Comparison of ENCODE assay signal across 13 cellular contexts in the genomic region with DNA sequence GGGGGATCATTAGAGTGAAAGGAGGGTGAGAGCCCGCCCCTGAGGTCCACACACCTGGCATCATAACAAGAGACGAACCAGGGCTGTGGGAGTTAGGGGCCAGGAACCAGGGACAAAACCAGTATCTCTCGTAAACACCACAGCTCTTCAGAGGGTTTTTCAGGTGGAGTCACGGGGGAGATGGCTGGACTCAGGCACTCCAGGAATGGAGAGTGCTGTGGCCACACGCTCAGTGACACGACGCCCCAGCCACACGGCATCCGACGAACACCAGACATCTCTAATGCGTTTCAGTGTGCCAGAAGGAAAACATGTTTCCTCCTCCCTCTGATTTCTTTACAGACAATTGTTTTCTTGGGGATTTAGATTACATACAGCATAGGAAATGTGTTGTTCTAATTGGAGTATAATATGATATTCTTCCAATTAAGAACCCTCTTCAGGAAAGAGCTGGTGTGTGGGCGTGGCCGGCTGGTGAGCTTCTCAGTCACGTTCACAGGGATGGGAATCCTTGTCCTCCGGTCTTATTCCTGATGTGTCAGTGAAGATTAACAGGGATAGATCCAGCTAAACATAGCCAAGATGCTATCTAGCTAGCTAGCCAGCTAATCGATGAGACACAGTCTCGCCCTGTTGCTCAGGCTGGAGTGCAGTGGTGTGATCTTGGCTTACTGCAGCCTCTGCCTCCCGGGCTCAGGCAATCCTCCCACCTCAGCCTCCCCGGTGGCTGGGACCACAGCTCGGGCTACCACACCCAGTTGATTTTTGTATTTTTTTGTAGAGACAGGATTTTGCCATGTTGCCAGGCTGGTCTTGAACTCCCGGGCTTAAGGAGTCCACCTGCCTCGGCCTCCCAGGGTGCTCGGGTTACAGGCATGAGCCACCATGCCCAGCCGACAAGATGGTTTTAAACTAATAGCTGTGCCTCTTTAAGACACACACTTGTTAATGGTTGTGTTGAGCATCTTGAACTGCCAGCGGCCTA.
"Had no signal": no experiment of that assay in that cellular context is flagged by ENCODE, and none has a peak within 500 bp of the region (broad histone marks: within the 10 kb centered on the region; RNA-seq: fewer than 3 reads in every experiment).

No MANE protein-coding gene starts in this region.

- H3K4me3 Mint-ChIP-seq: activated T-cell treated with anti-CD3 and anti-CD28 coated beads, Interleukin-2, amount 50 U/mL, for 24 hours; stimulated activated naive CD8-positive, alpha-beta T cell treated with anti-CD3 and anti-CD28 coated beads, Interleukin-15, Interleukin-2, amounts not matched to agents 100 ng/mL and 50 ng/mL, for 24 hours had no signal

- H3K79me2 ChIP-seq: hepatocyte, parathyroid adenoma had no signal

- H3K4me2 ChIP-seq: hepatocyte had no signal

- H3K9ac ChIP-seq: parathyroid adenoma had no signal

- DNase-seq: activated CD4-positive, alpha-beta T cell treated with anti-CD3 and anti-CD28 coated beads, Interleukin-2, amount 50 U/mL, for 48 hours; activated naive CD4-positive, alpha-beta T cell treated with anti-CD3 and anti-CD28 coated beads, Interleukin-2, amount 50 U/mL, for 16 hours; activated T-cell treated with anti-CD3 and anti-CD28 coated beads, Interleukin-2, amount 50 U/mL, for 24 hours; mesendoderm; stimulated activated CD4-positive, alpha-beta T cell treated with anti-CD3 and anti-CD28 coated beads, Interleukin-4, amount 100 ng/mL, for 24 hours; T-helper 9 cell; upper lobe of right lung had no signal

- H3K9me3 ChIP-seq: esophagus muscularis mucosa, left lung, suprapubic skin, upper lobe of right lung had no signal

- H3K4me3 ChIP-seq: esophagus muscularis mucosa, hepatocyte, left lung, suprapubic skin, upper lobe of right lung had no signal

- H2AFZ ChIP-seq: hepatocyte, parathyroid adenoma had no signal

- H3K4me1 ChIP-seq: esophagus muscularis mucosa, left lung, parathyroid adenoma, suprapubic skin, upper lobe of right lung had no signal

- H3K27me3 ChIP-seq: esophagus muscularis mucosa, hepatocyte, left lung, suprapubic skin, upper lobe of right lung had no signal

- ATAC-seq: left lung, upper lobe of right lung had no signal

- H3K9me3 Mint-ChIP-seq: activated T-cell treated with anti-CD3 and anti-CD28 coated beads, Interleukin-2, amount 50 U/mL, for 24 hours; stimulated activated naive CD8-positive, alpha-beta T cell treated with anti-CD3 and anti-CD28 coated beads, Interleukin-15, Interleukin-2, amounts not matched to agents 100 ng/mL and 50 ng/mL, for 24 hours had no signal

- H3K27ac Mint-ChIP-seq: activated T-cell treated with anti-CD3 and anti-CD28 coated beads, Interleukin-2, amount 50 U/mL, for 24 hours; stimulated activated naive CD8-positive, alpha-beta T cell treated with anti-CD3 and anti-CD28 coated beads, Interleukin-15, Interleukin-2, amounts not matched to agents 100 ng/mL and 50 ng/mL, for 24 hours had no signal

- H3K27ac ChIP-seq: esophagus muscularis mucosa, hepatocyte, left lung, parathyroid adenoma, suprapubic skin, upper lobe of right lung had no signal

- H3K27me3 Mint-ChIP-seq: activated T-cell treated with anti-CD3 and anti-CD28 coated beads, Interleukin-2, amount 50 U/mL, for 24 hours; stimulated activated naive CD8-positive, alpha-beta T cell treated with anti-CD3 and anti-CD28 coated beads, Interleukin-15, Interleukin-2, amounts not matched to agents 100 ng/mL and 50 ng/mL, for 24 hours had no signal
